In the genomic region with DNA sequence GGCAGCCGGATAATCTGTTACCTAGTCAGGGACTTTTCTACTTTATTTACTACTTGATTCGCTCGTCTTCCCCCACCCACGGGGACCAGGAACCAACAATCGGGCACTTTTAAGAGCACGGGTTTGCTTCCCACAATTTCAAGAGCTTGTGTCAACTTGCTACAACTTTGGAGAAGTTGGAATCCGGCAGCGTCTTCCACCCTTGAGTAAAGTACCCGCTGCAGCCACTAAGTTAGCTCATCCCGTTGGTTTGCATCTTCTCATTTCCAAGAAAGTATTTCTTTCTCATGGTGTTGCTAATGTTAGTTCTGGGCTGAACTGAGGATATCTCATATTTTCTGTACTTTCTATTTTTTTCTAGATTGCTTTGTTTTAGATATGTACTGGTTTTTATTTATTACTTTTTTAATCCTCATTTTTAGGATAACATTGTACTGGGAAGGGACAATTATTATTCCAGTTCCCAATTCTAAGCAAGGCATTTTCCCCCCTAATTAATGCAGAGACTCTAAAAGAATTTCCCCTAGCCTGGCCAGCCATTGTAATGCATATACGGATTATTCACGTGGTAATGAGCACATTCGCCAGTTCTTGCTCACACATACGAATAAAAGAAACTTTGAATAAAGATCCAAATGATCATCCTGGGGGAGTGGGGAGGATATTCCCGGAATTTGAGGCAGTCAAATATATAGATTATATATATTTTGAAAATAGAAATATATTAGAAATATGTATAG, we compare ENCODE assay signal across 1 cellular context.
A peak's percentile ranks its signal among the peaks of the same experiment; 100 is the strongest.
TF ChIP-seq lines count a peak whose summit lies in the region.

No MANE protein-coding gene starts in this region.

TF ChIP-seq in H1, 55 proteins besides CTCF, POLR2A, EP300 and RAD21:
- TF ChIP-seq SRF (IDR thresholded peaks at IDR 0.05; ENCODE audit: low read depth, low read length) (no peak), KDM4A (IDR thresholded peaks at IDR 0.05; ENCODE audit: low read depth, low read length, severe bottlenecking) (no peak), YY1 (IDR thresholded peaks at IDR 0.05; ENCODE audit: low read depth, low read length) (no peak), GABPA (IDR thresholded peaks at IDR 0.05; ENCODE audit: borderline replicate concordance, insufficient read depth, low read length) (no peak), BCL11A (IDR thresholded peaks at IDR 0.05; ENCODE audit: low read depth in 2 of 2, low read length in 2 of 2) (peak; percentile 55 to 89), FOSL1 (IDR thresholded peaks at IDR 0.05; ENCODE audit: insufficient read depth, low read depth, low read length) (no peak), HDAC2 (IDR thresholded peaks at IDR 0.05; ENCODE audit: borderline replicate concordance in 1 of 2, low read depth in 2 of 2, low read length in 2 of 2) (peak in 1 of 2 experiments; percentile 80; a peak in 1 of 4 replicates), SIRT6 (IDR thresholded peaks at IDR 0.05; ENCODE audit: low read length) (no peak), TCF12 (IDR thresholded peaks at IDR 0.05; ENCODE audit: low read depth, low read length) (no peak), KDM5A (IDR thresholded peaks at IDR 0.05; ENCODE audit: low read length) (no peak), SP2 (IDR thresholded peaks at IDR 0.05; ENCODE audit: low read length) (no peak), TBP (IDR thresholded peaks at IDR 0.05; ENCODE audit: low read depth, low read length) (peak; percentile 61; the same call in 1 of the 2 replicates), SUZ12 (IDR thresholded peaks at IDR 0.05; ENCODE audit: low read length) (no peak), POLR2AphosphoS5 (IDR thresholded peaks at IDR 0.05; ENCODE audit: low read depth, low read length) (no peak), CBX8 (IDR thresholded peaks at IDR 0.05; ENCODE audit: borderline replicate concordance, low read depth, low read length) (no peak), EGR1 (IDR thresholded peaks at IDR 0.05; ENCODE audit: borderline replicate concordance, low read depth, low read length) (no peak), ZNF274 (IDR thresholded peaks at IDR 0.05; ENCODE audit: borderline replicate concordance, extremely low read depth, low read length) (no peak), SIN3A (conservative IDR thresholded peaks at IDR 0.05 in 1 of 2, IDR thresholded peaks at IDR 0.05 in 1 of 2; ENCODE audit: low read depth in 1 of 2, low read length in 2 of 2) (peak; percentile 2 to 83; a peak in 2 of 4 replicates), JUND (IDR thresholded peaks at IDR 0.05; ENCODE audit: low read length) (peak; percentile 68), POU5F1 (IDR thresholded peaks at IDR 0.05; ENCODE audit: low read depth, low read length) (peak; percentile 100), HDAC6 (IDR thresholded peaks at IDR 0.05; ENCODE audit: low read depth, low read length) (no peak), GTF2F1 (IDR thresholded peaks at IDR 0.05; ENCODE audit: borderline replicate concordance, low read depth, low read length) (no peak), CREB1 (IDR thresholded peaks at IDR 0.05) (no peak), TEAD4 (IDR thresholded peaks at IDR 0.05; ENCODE audit: low read depth, low read length) (peak; percentile 84), SIX5 (IDR thresholded peaks at IDR 0.05; ENCODE audit: low read depth, low read length) (no peak), CEBPB (IDR thresholded peaks at IDR 0.05; ENCODE audit: low read depth, low read length) (no peak), TAF1 (IDR thresholded peaks at IDR 0.05; ENCODE audit: low read depth, low read length) (peak; percentile 56; the same call in 1 of the 2 replicates), JUN (IDR thresholded peaks at IDR 0.05; ENCODE audit: low read depth, low read length) (peak; percentile 72; the same call in 1 of the 2 replicates), CHD1 (IDR thresholded peaks at IDR 0.05; ENCODE audit: low read depth, low read length) (peak; percentile 67), KDM1A (IDR thresholded peaks at IDR 0.05; ENCODE audit: borderline replicate concordance, low read length) (no peak), TAF7 (optimal IDR thresholded peaks at IDR 0.05; ENCODE audit: borderline replicate concordance, low read depth, low read length) (peak; percentile 84), NANOG (IDR thresholded peaks at IDR 0.05; ENCODE audit: insufficient read depth, low read depth, low read length, poor library complexity, severe bottlenecking) (peak; percentile 43)
- TF ChIP-seq, protein P1, sequence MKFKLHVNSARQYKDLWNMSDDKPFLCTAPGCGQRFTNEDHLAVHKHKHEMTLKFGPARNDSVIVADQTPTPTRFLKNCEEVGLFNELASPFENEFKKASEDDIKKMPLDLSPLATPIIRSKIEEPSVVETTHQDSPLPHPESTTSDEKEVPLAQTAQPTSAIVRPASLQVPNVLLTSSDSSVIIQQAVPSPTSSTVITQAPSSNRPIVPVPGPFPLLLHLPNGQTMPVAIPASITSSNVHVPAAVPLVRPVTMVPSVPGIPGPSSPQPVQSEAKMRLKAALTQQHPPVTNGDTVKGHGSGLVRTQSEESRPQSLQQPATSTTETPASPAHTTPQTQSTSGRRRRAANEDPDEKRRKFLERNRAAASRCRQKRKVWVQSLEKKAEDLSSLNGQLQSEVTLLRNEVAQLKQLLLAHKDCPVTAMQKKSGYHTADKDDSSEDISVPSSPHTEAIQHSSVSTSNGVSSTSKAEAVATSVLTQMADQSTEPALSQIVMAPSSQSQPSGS (IDR thresholded peaks at IDR 0.05; ENCODE audit: low read length) = peak; percentile 44; the same call in 1 of the 2 replicates
- TF ChIP-seq, protein P2, sequence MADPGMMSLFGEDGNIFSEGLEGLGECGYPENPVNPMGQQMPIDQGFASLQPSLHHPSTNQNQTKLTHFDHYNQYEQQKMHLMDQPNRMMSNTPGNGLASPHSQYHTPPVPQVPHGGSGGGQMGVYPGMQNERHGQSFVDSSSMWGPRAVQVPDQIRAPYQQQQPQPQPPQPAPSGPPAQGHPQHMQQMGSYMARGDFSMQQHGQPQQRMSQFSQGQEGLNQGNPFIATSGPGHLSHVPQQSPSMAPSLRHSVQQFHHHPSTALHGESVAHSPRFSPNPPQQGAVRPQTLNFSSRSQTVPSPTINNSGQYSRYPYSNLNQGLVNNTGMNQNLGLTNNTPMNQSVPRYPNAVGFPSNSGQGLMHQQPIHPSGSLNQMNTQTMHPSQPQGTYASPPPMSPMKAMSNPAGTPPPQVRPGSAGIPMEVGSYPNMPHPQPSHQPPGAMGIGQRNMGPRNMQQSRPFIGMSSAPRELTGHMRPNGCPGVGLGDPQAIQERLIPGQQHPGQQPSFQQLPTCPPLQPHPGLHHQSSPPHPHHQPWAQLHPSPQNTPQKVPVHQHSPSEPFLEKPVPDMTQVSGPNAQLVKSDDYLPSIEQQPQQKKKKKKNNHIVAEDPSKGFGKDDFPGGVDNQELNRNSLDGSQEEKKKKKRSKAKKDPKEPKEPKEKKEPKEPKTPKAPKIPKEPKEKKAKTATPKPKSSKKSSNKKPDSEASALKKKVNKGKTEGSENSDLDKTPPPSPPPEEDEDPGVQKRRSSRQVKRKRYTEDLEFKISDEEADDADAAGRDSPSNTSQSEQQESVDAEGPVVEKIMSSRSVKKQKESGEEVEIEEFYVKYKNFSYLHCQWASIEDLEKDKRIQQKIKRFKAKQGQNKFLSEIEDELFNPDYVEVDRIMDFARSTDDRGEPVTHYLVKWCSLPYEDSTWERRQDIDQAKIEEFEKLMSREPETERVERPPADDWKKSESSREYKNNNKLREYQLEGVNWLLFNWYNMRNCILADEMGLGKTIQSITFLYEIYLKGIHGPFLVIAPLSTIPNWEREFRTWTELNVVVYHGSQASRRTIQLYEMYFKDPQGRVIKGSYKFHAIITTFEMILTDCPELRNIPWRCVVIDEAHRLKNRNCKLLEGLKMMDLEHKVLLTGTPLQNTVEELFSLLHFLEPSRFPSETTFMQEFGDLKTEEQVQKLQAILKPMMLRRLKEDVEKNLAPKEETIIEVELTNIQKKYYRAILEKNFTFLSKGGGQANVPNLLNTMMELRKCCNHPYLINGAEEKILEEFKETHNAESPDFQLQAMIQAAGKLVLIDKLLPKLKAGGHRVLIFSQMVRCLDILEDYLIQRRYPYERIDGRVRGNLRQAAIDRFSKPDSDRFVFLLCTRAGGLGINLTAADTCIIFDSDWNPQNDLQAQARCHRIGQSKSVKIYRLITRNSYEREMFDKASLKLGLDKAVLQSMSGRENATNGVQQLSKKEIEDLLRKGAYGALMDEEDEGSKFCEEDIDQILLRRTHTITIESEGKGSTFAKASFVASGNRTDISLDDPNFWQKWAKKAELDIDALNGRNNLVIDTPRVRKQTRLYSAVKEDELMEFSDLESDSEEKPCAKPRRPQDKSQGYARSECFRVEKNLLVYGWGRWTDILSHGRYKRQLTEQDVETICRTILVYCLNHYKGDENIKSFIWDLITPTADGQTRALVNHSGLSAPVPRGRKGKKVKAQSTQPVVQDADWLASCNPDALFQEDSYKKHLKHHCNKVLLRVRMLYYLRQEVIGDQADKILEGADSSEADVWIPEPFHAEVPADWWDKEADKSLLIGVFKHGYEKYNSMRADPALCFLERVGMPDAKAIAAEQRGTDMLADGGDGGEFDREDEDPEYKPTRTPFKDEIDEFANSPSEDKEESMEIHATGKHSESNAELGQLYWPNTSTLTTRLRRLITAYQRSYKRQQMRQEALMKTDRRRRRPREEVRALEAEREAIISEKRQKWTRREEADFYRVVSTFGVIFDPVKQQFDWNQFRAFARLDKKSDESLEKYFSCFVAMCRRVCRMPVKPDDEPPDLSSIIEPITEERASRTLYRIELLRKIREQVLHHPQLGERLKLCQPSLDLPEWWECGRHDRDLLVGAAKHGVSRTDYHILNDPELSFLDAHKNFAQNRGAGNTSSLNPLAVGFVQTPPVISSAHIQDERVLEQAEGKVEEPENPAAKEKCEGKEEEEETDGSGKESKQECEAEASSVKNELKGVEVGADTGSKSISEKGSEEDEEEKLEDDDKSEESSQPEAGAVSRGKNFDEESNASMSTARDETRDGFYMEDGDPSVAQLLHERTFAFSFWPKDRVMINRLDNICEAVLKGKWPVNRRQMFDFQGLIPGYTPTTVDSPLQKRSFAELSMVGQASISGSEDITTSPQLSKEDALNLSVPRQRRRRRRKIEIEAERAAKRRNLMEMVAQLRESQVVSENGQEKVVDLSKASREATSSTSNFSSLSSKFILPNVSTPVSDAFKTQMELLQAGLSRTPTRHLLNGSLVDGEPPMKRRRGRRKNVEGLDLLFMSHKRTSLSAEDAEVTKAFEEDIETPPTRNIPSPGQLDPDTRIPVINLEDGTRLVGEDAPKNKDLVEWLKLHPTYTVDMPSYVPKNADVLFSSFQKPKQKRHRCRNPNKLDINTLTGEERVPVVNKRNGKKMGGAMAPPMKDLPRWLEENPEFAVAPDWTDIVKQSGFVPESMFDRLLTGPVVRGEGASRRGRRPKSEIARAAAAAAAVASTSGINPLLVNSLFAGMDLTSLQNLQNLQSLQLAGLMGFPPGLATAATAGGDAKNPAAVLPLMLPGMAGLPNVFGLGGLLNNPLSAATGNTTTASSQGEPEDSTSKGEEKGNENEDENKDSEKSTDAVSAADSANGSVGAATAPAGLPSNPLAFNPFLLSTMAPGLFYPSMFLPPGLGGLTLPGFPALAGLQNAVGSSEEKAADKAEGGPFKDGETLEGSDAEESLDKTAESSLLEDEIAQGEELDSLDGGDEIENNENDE (IDR thresholded peaks at IDR 0.05; ENCODE audit: insufficient replicate concordance, low read length) = peak; percentile 86
- TF ChIP-seq, protein P3, sequence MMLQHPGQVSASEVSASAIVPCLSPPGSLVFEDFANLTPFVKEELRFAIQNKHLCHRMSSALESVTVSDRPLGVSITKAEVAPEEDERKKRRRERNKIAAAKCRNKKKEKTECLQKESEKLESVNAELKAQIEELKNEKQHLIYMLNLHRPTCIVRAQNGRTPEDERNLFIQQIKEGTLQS (IDR thresholded peaks at IDR 0.05; ENCODE audit: insufficient read depth, low read depth, low read length) = no peak
